In genomic region chr18:48955528-48956261, GRCh38 we compare ENCODE assay signal across 9 cellular contexts. TPM values are rescaled to one million over a fixed set of nuclear protein-coding genes. Genes with fewer than 3 reads are reported as not detected.
DNase-seq lines count a peak whose midpoint lies in the region; ATAC-seq and TF ChIP-seq lines count a peak whose summit lies in the region.
"Had no signal": no experiment of that assay in that cellular context is flagged by ENCODE, and none has a peak within 500 bp of the region (broad histone marks: within the 10 kb centered on the region; RNA-seq: fewer than 3 reads in every experiment).

No MANE protein-coding gene starts in this region.

- no peaks in the 10 kb centered on the region for H3K27me3 ChIP-seq in foreskin keratinocyte

- ATAC-seq in SK-N-SH treated with all-trans-retinoic acid at 6 μM for 48 hours = peak; percentile 59
- ATAC-seq in foreskin keratinocyte = no peak
- ATAC-seq in HG02885 (IDR thresholded peaks at IDR 0.05; ENCODE audit: poor library complexity, unreplicated experiment) = no peak
- ATAC-seq in GM18511 (IDR thresholded peaks at IDR 0.05; ENCODE audit: unreplicated experiment) = no peak
- no peak for ATAC-seq in HG02840 (IDR thresholded peaks at IDR 0.05; ENCODE audit: low FRiP score, unreplicated experiment)

- H3K27ac ChIP-seq in foreskin keratinocyte = peak overlapping the region; percentile 91

- DNase-seq in EL = peak; percentile 89
- DNase-seq in foreskin keratinocyte = peak in 1 of 2 donors; percentile 58
- peak; percentile 44 for DNase-seq in pulmonary artery endothelial cell (ENCODE audit: low read depth, low spot score)
- no peak for DNase-seq in NCI-H2029 treated with DMSO at 0.1 percent for 48 hours (lab: John Stamatoyannopoulos, UW)
- DNase-seq: activated B cell treated with CpG ODN at 0.5 μM for 24 hours had no signal

- H3K4me1 ChIP-seq in foreskin keratinocyte = peaks cover 34% of the 10 kb centered on the region

- peak; percentile 17 for TF ChIP-seq CTCF in foreskin keratinocyte (conservative IDR thresholded peaks at IDR 0.05)

TF ChIP-seq in SK-N-SH treated with all-trans-retinoic acid at 6 μM for 48 hours, 23 proteins besides CTCF, POLR2A, EP300 and RAD21:
- TF ChIP-seq SNAI2 (CRISPR knock-in tag; IDR thresholded peaks at IDR 0.05) (0 out of 2 replicates have a peak, but pooled peaks have one; percentile 20), ISL1 (CRISPR knock-in tag; IDR thresholded peaks at IDR 0.05) (no peak)

RNA-seq across cellular contexts. Expression of gene SMAD7, which starts 4.9 kb away (rescaled TPM):
- total RNA-seq in foreskin keratinocyte (7.2 and 10.5 TPM in 2 replicates), pulmonary artery endothelial cell (3.6 and 4.9 TPM in 2 replicates)
- polyA plus RNA-seq in foreskin keratinocyte = 4.3 and 5.2 TPM in 2 replicates
